1 cellular context compared by ENCODE assay signal in the genomic region with DNA sequence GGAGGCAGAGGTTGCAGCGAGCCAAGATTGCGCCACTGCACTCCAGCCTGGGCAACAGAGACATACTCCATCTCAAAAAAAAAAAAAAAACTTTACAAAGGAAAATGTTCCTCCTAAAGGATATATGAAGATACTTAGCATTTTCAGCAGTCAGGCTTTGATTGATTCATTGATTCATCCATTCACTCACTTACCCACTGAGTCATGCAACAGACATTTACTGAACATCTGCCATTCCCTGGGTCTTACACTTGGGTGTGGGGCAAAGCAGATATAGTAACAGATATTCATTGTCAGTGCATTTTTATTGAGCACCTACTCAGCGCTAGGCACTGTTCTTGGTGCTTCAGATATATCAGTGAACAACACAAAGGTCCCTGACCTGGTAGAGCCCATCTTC.
TF ChIP-seq lines count a peak whose summit lies in the region.

No MANE protein-coding gene starts in this region.

TF ChIP-seq in K562, 482 proteins besides CTCF, POLR2A, EP300 and RAD21:
- TF ChIP-seq CEBPB (tag; IDR thresholded peaks at IDR 0.05), result 0 out of 2 replicates have a peak, but pooled peaks have one; percentile 10
- no peak for TF ChIP-seq SMARCC2 (IDR thresholded peaks at IDR 0.05; ENCODE audit: low read depth)
- no peak for TF ChIP-seq ZNF584 (CRISPR knock-in tag; IDR thresholded peaks at IDR 0.05; ENCODE audit: low read depth)
- TF ChIP-seq MEIS2 (IDR thresholded peaks at IDR 0.05; ENCODE audit: partially characterized antibody), result peak; percentile 6
- TF ChIP-seq ZBED1 (IDR thresholded peaks at IDR 0.05), result no peak
- TF ChIP-seq, protein P1, sequence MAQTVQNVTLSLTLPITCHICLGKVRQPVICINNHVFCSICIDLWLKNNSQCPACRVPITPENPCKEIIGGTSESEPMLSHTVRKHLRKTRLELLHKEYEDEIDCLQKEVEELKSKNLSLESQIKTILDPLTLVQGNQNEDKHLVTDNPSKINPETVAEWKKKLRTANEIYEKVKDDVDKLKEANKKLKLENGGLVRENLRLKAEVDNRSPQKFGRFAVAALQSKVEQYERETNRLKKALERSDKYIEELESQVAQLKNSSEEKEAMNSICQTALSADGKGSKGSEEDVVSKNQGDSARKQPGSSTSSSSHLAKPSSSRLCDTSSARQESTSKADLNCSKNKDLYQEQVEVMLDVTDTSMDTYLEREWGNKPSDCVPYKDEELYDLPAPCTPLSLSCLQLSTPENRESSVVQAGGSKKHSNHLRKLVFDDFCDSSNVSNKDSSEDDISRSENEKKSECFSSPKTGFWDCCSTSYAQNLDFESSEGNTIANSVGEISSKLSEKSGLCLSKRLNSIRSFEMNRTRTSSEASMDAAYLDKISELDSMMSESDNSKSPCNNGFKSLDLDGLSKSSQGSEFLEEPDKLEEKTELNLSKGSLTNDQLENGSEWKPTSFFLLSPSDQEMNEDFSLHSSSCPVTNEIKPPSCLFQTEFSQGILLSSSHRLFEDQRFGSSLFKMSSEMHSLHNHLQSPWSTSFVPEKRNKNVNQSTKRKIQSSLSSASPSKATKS (CRISPR knock-in tag; IDR thresholded peaks at IDR 0.05), result no peak
- TF ChIP-seq SRSF1 (IDR thresholded peaks at IDR 0.05; ENCODE audit: low read depth, low read length), result no peak
- no peak for TF ChIP-seq TBP (optimal IDR thresholded peaks at IDR 0.05; ENCODE audit: low read depth, low read length)
